Comparison of ENCODE assay signal across 9 cellular contexts in genomic region chr1:107018445-107018844, GRCh38.
"Had no signal": no experiment of that assay in that cellular context is flagged by ENCODE, and none has a peak within 500 bp of the region (broad histone marks: within the 10 kb centered on the region; RNA-seq: fewer than 3 reads in every experiment).

No MANE protein-coding gene starts in this region.

- H2AFZ ChIP-seq: GM23338 had no signal

- FAIRE-seq: H1, HepG2 had no signal

- H3K4me2 ChIP-seq: GM23338, KMS-11 had no signal

- H3K27ac ChIP-seq: HL-60, KMS-11 had no signal

- H3K4me3 ChIP-seq: GM23338 had no signal

- DNase-seq: H9, HFFc6, KBM-7 had no signal

- H3K9ac ChIP-seq: KMS-11 had no signal

- ATAC-seq: GM23338, HCT116, HepG2 had no signal
